8 cellular contexts compared by ENCODE assay signal in genomic region chr3:108590443-108590842, GRCh38. TPM values are rescaled to one million over a fixed set of nuclear protein-coding genes. Genes with fewer than 3 reads are reported as not detected.
DNase-seq lines count a peak whose midpoint lies in the region; ATAC-seq and TF ChIP-seq lines count a peak whose summit lies in the region.

No MANE protein-coding gene starts in this region.

- peaks cover 0 to 8% of the 10 kb centered on the region in 2 experiments; a peak in 2 of 4 replicates for H3K36me3 ChIP-seq in HCT116 (ENCODE audit: control insufficient read depth in 1 of 2, insufficient read depth in 2 of 2, low read length in 2 of 2)

- H3K9me3 Mint-ChIP-seq in activated naive CD8-positive, alpha-beta T cell treated with anti-CD3 and anti-CD28 coated beads, Interleukin-2, amount 10 ng/mL, durations not matched to agents 7 days and 5 days, result no peaks in the 10 kb centered on the region

- H3K27me3 Mint-ChIP-seq in activated naive CD8-positive, alpha-beta T cell treated with anti-CD3 and anti-CD28 coated beads, Interleukin-2, amount 10 ng/mL, durations not matched to agents 7 days and 5 days, result no peaks in the 10 kb centered on the region

- H3K4me3 ChIP-seq in HCT116 (replicated peaks in 1 of 2; ENCODE audit: low read depth in 1 of 2, low read length in 2 of 2), result peak overlapping the region; percentile 92 to 95

- no peak for ATAC-seq in HCT116
- no peak for ATAC-seq in activated naive CD8-positive, alpha-beta T cell treated with anti-CD3 and anti-CD28 coated beads, Interleukin-2, amount 10 ng/mL, durations not matched to agents 7 days and 5 days (ENCODE audit: low read depth)
- no peak for ATAC-seq in GM21786 (IDR thresholded peaks at IDR 0.05; ENCODE audit: unreplicated experiment)

- DNase-seq in AG20443 (ENCODE audit: low spot score) (peak; percentile 13), HCT116 (ENCODE audit: low read depth, low spot score) (no peak), medulla oblongata (ENCODE audit: extremely low spot score) (peak; percentile 18), amygdala (lab: John Stamatoyannopoulos, UW) (no peak)
- DNase-seq in activated naive CD8-positive, alpha-beta T cell treated with anti-CD3 and anti-CD28 coated beads, Interleukin-2, amount 10 ng/mL, durations not matched to agents 7 days and 5 days, result no peak
- no peak for DNase-seq in stimulated activated CD8-positive, alpha-beta memory T cell treated with anti-CD3 and anti-CD28 coated beads, Interleukin-4, amount 100 ng/mL, for 48 hours
- no peak for DNase-seq in activated CD4-positive, alpha-beta T cell treated with anti-CD3 and anti-CD28 coated beads for 4 hours

- no peaks in the 10 kb centered on the region for H4K20me1 ChIP-seq in HCT116 (ENCODE audit: insufficient read depth)

- H3K79me2 ChIP-seq in HCT116 (ENCODE audit: insufficient read depth, low read length), result peaks cover 50% of the 10 kb centered on the region

- peak overlapping the region; percentile 99 for H3K27ac Mint-ChIP-seq in activated naive CD8-positive, alpha-beta T cell treated with anti-CD3 and anti-CD28 coated beads, Interleukin-2, amount 10 ng/mL, durations not matched to agents 7 days and 5 days

- H3K4me1 ChIP-seq in HCT116 (ENCODE audit: control insufficient read depth in 1 of 2, insufficient read depth in 2 of 2, low read length in 2 of 2), result peaks cover 0 to 23% of the 10 kb centered on the region in 2 experiments; a peak in 3 of 4 replicates

- POLR2A ChIA-PET in HCT116 (lab: Charles Lee), result interaction anchor here (1.4 to 2.3 kb wide), 4 partner anchors 8 to 119 kb away, joined by 3 to 12 read pairs (median 8); no protein-coding TSS in a partner anchor
- POLR2A ChIA-PET in activated naive CD8-positive, alpha-beta T cell treated with anti-CD3 and anti-CD28 coated beads, Interleukin-2, amount 10 ng/mL, durations not matched to agents 7 days and 5 days (lab: Charles Lee), result interaction anchor here (1.2 to 4.9 kb wide), 5 partner anchors 11 to 367 kb away, joined by 4 to 151 read pairs (median 5); no protein-coding TSS in a partner anchor

- TF ChIP-seq POLR2A in HCT116 (IDR thresholded peaks at IDR 0.05; ENCODE audit: borderline replicate concordance, extremely low read depth, insufficient read depth, insufficient read length), result no peak

- peak overlapping the region; percentile 76 for H3K4me2 ChIP-seq in HCT116 (ENCODE audit: low read length)

- H2AFZ ChIP-seq in HCT116 (ENCODE audit: low read depth, low read length, poor library complexity, severe bottlenecking), result no peak overlapping the region

- intact Hi-C loops in HCT116 (cut with micrococcal nuclease), result no loop called here

- H3K36me3 Mint-ChIP-seq in activated naive CD8-positive, alpha-beta T cell treated with anti-CD3 and anti-CD28 coated beads, Interleukin-2, amount 10 ng/mL, durations not matched to agents 7 days and 5 days, result peaks cover 17% of the 10 kb centered on the region

- RAD21 ChIA-PET in HCT116 (lab: Charles Lee; ENCODE audit: low non-redundant PET in 1 of 2, low total read pairs in 2 of 2, uncharacterized antibody in 2 of 2, unreplicated experiment in 2 of 2), result no interaction called here

- BruUV-seq in HCT116 (replicated peaks; lab: Mats Ljungman, UMichigan), result no TSS peak

- H3K9ac ChIP-seq in HCT116 (ENCODE audit: low read length), result peak overlapping the region; percentile 93

- H3K27ac ChIP-seq in HCT116 (ENCODE audit: low read depth, low read length), result peak overlapping the region; percentile 87; the same call in 1 of the 2 replicates

- H3K9me2 ChIP-seq in HCT116 (ENCODE audit: insufficient read depth), result no peaks in the 10 kb centered on the region

- no peaks in the 10 kb centered on the region for H3K27me3 ChIP-seq in HCT116 (ENCODE audit: insufficient read depth, low read length)

- peaks cover 32% of the 10 kb centered on the region for H3K4me1 Mint-ChIP-seq in activated naive CD8-positive, alpha-beta T cell treated with anti-CD3 and anti-CD28 coated beads, Interleukin-2, amount 10 ng/mL, durations not matched to agents 7 days and 5 days

- no peak for TF ChIP-seq CTCF in HCT116 (IDR thresholded peaks at IDR 0.05 in 2 of 3, conservative IDR thresholded peaks at IDR 0.05 in 1 of 3; ENCODE audit: borderline replicate concordance in 1 of 3, insufficient read depth in 1 of 3, low read depth in 2 of 3, low read length in 2 of 3)

- TF ChIP-seq RAD21 in HCT116 (IDR thresholded peaks at IDR 0.05; ENCODE audit: low read depth), result no peak

- H3K9me3 ChIP-seq in HCT116 (ENCODE audit: control insufficient read depth in 1 of 2, insufficient read depth in 1 of 2, low read depth in 1 of 2, low read length in 2 of 2), result no peaks in the 10 kb centered on the region

- peak overlapping the region; percentile 100 for H3K4me3 Mint-ChIP-seq in activated naive CD8-positive, alpha-beta T cell treated with anti-CD3 and anti-CD28 coated beads, Interleukin-2, amount 10 ng/mL, durations not matched to agents 7 days and 5 days

- CTCF ChIA-PET in HCT116 (lab: Charles Lee), result no interaction called here

TF ChIP-seq in HCT116, 20 proteins besides CTCF, POLR2A, EP300 and RAD21:
- no peak for TF ChIP-seq EGR1 (IDR thresholded peaks at IDR 0.05; ENCODE audit: low read depth)
- TF ChIP-seq YY1 (IDR thresholded peaks at IDR 0.05; ENCODE audit: extremely low read depth, insufficient replicate concordance, low read depth, low read length), result no peak
- TF ChIP-seq EZH2 (IDR thresholded peaks at IDR 0.05), result no peak
- TF ChIP-seq ZFX (IDR thresholded peaks at IDR 0.05), result no peak
- no peak for TF ChIP-seq SIN3A (IDR thresholded peaks at IDR 0.05; ENCODE audit: low read depth)
- TF ChIP-seq ZNF274 (IDR thresholded peaks at IDR 0.05; ENCODE audit: low read depth, low read length), result no peak
- no peak for TF ChIP-seq SRF (IDR thresholded peaks at IDR 0.05; ENCODE audit: low read depth)

RNA-seq across cellular contexts. Expression of gene DZIP3, which starts 0.9 kb away (rescaled TPM):
- total RNA-seq in HCT116 (2021; ENCODE audit: unreplicated experiment), result 19.4 TPM
- polyA plus RNA-seq in HCT116 (2012), result 4.9 and 7.6 TPM in 2 replicates
- 10 to 100 TPM; 25.2 to 29.9 TPM for total RNA-seq in activated naive CD8-positive, alpha-beta T cell treated with anti-CD3 and anti-CD28 coated beads, Interleukin-2, amount 10 ng/mL, durations not matched to agents 7 days and 5 days

RNA-seq across cellular contexts. Expression of gene CIP2A, which starts 1.2 kb away (rescaled TPM):
- total RNA-seq in HCT116 (2021; ENCODE audit: unreplicated experiment), result 41.6 TPM
- 12.1 and 17.1 TPM in 2 replicates for polyA plus RNA-seq in HCT116 (2012)
- 10 to 100 TPM; 41.6 to 48.4 TPM for total RNA-seq in activated naive CD8-positive, alpha-beta T cell treated with anti-CD3 and anti-CD28 coated beads, Interleukin-2, amount 10 ng/mL, durations not matched to agents 7 days and 5 days

Comparison
In these comparisons a context has a peak if more than half of its experiments do, and no peak if none do; other contexts are left out.
1. DNase-seq: peak in AG20443 (single experiment) and medulla oblongata (single experiment); none in HCT116 (single experiment), activated naive CD8-positive, alpha-beta T cell treated with anti-CD3 and anti-CD28 coated beads, Interleukin-2, amount 10 ng/mL, durations not matched to agents 7 days and 5 days (single experiment), stimulated activated CD8-positive, alpha-beta memory T cell treated with anti-CD3 and anti-CD28 coated beads, Interleukin-4, amount 100 ng/mL, for 48 hours (single experiment), activated CD4-positive, alpha-beta T cell treated with anti-CD3 and anti-CD28 coated beads for 4 hours (0 of 2) and amygdala (0 of 56).